Comparison of ENCODE assay signal across 8 cellular contexts in the genomic region with DNA sequence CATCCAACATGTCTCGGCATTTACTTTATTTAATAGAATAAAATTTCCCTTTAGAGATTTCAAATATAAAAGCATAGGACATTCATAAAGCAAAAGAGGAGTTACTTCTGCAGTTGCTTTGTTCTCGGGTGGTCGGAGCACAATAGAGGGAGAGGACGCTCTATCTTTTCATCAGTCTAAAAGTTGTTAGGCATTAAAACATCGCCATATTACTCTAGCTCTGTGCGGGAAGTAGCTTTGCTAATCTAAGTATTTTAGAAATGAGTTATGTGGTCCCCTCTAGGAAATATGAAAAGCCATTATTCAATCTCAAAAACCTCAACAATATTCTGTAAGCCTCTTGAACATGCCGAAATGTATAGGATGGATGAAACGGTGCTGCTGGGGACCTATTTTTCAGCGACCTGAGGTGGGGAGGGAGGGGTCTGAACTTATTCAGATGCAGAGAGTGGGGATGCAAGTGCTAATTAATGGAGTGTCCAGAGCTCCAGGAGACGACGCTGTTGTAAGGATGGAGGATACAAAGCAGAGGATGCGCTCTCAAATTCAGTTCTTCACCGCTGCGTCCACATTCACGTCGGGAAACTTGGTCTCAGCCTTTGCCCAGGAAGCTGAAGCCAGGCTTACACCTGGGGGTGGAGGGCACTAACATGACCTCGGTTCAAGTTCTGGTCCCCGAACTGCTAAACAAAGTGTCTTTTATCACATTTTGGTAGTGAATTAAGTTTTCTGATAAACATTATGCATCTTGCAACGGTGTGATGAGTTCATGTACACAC. TPM values are rescaled to one million over a fixed set of nuclear protein-coding genes. Genes with fewer than 3 reads are reported as not detected.
DNase-seq lines count a peak whose midpoint lies in the region; ATAC-seq and TF ChIP-seq lines count a peak whose summit lies in the region.

No MANE protein-coding gene starts in this region.

- TF ChIP-seq CTCF in GM12875 (IDR thresholded peaks at IDR 0.05; ENCODE audit: borderline replicate concordance, insufficient read depth, low read depth, low read length), result no peak
- no peak for TF ChIP-seq CTCF in ovary (IDR thresholded peaks at IDR 0.05)
- TF ChIP-seq CTCF in GM10266 (IDR thresholded peaks at IDR 0.05; ENCODE audit: control insufficient read depth, insufficient read depth, low read depth, missing control alignments), result no peak

- no peaks in the 10 kb centered on the region for H3K36me3 ChIP-seq in ovary

- H3K27me3 ChIP-seq in ovary, result no peaks in the 10 kb centered on the region

- H3K4me3 ChIP-seq in GM12875 (ENCODE audit: low read depth, low read length) (peak overlapping the region; percentile 80), ovary (peak overlapping the region; percentile 83)

- H3K9me3 ChIP-seq in ovary, result no peaks in the 10 kb centered on the region

- WGBS in ovary, 3 donors, result 51 to 65% (median 59%) methylated on average over 19 of the region's 19 CpGs

- intact Hi-C loops in ovary (cut with DNase I), result loop anchor here in 1 of 4 donors (10.0 kb wide), 1 partner anchor 1949 kb away; a partner anchor contains a TSS

- DNase-seq in dermis blood vessel endothelial cell, result peak; percentile 10
- DNase-seq in ovary, result peak in 1 of 5 donors; percentile 28
- DNase-seq in GM10266 (ENCODE audit: extremely low spot score), result no peak
- DNase-seq in RPMI8226, result no peak
- no peak for DNase-seq in D341Med (ENCODE audit: low spot score)

- H3K4me1 ChIP-seq in ovary (ENCODE audit: insufficient read depth), result peaks cover 5% of the 10 kb centered on the region

- peak overlapping the region; percentile 97 to 99 for H3K27ac ChIP-seq in ovary

- TF ChIP-seq POLR2A in ovary (IDR thresholded peaks at IDR 0.05), result no peak

- no peak for TF ChIP-seq EP300 in ovary (IDR thresholded peaks at IDR 0.05)

- ATAC-seq in HG03066 (IDR thresholded peaks at IDR 0.05; ENCODE audit: low read depth, unreplicated experiment), result peak; percentile 2

TF ChIP-seq in PFSK-1, 5 proteins besides CTCF, POLR2A, EP300 and RAD21:
- TF ChIP-seq FOXP2 (optimal IDR thresholded peaks at IDR 0.05; ENCODE audit: borderline replicate concordance, extremely low read depth, extremely low read length, insufficient read depth) (no peak), SIN3A (IDR thresholded peaks at IDR 0.05; ENCODE audit: borderline replicate concordance, insufficient read depth, low read length) (no peak), TAF1 (IDR thresholded peaks at IDR 0.05; ENCODE audit: borderline replicate concordance, insufficient read depth, low read length) (peak; percentile 54; the same call in 1 of the 2 replicates), POLR2AphosphoS5 (IDR thresholded peaks at IDR 0.05; ENCODE audit: low read depth, low read length) (no peak)
- TF ChIP-seq, protein P1, sequence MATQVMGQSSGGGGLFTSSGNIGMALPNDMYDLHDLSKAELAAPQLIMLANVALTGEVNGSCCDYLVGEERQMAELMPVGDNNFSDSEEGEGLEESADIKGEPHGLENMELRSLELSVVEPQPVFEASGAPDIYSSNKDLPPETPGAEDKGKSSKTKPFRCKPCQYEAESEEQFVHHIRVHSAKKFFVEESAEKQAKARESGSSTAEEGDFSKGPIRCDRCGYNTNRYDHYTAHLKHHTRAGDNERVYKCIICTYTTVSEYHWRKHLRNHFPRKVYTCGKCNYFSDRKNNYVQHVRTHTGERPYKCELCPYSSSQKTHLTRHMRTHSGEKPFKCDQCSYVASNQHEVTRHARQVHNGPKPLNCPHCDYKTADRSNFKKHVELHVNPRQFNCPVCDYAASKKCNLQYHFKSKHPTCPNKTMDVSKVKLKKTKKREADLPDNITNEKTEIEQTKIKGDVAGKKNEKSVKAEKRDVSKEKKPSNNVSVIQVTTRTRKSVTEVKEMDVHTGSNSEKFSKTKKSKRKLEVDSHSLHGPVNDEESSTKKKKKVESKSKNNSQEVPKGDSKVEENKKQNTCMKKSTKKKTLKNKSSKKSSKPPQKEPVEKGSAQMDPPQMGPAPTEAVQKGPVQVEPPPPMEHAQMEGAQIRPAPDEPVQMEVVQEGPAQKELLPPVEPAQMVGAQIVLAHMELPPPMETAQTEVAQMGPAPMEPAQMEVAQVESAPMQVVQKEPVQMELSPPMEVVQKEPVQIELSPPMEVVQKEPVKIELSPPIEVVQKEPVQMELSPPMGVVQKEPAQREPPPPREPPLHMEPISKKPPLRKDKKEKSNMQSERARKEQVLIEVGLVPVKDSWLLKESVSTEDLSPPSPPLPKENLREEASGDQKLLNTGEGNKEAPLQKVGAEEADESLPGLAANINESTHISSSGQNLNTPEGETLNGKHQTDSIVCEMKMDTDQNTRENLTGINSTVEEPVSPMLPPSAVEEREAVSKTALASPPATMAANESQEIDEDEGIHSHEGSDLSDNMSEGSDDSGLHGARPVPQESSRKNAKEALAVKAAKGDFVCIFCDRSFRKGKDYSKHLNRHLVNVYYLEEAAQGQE (IDR thresholded peaks at IDR 0.05; ENCODE audit: insufficient read depth in 1 of 2, low read depth in 2 of 2, low read length in 2 of 2), result no peak

RNA-seq across cellular contexts. Expression of a gene that starts 6.3 kb away (rescaled TPM):
- polyA plus RNA-seq in PFSK-1 (2012; ENCODE audit: insufficient read length, low read depth), result 8.7 TPM
- total RNA-seq in dermis blood vessel endothelial cell, result 10.0 and 18.5 TPM in 2 replicates
- total RNA-seq in ovary, result 10 to 100 TPM; 17.4 to 49.2 (median 32.7) TPM
- 10 to 100 TPM; 46.7 to 65.6 TPM for polyA plus RNA-seq in ovary

RNA-seq across cellular contexts. Expression of a gene that starts 16.2 kb away (rescaled TPM):
- polyA plus RNA-seq in PFSK-1 (2012; ENCODE audit: insufficient read length, low read depth), result 76.3 TPM
- total RNA-seq in dermis blood vessel endothelial cell, result 56.5 and 70.6 TPM in 2 replicates
- total RNA-seq in ovary, result 10 to 100 TPM; 23.1 to 76.0 (median 57.1) TPM
- 10 to 100 TPM; 32.8 to 67.6 TPM for polyA plus RNA-seq in ovary
